ENCODE assay signal across 23 cellular contexts in the genomic region with DNA sequence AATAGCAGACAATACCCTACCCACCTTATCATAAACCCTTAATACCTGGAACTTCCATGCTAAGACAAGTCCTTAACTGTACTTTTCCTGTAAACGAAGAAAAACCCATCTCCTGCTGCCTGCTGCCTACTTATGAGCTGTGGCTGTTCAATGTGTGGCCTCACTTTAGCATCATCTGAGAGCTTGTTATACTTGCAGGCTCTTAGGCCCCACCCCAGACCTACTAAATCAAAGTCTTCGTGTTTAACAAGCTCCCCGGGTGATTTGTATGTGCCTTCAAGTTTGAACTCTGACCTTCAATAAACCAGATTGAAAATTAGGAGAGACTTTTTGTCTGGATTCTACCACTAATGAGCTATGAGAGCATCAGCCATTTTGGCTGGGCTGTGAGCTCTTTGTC.
"Had no signal": no experiment of that assay in that cellular context is flagged by ENCODE, and none has a peak within 500 bp of the region (broad histone marks: within the 10 kb centered on the region; RNA-seq: fewer than 3 reads in every experiment).

No MANE protein-coding gene starts in this region.

- H3K36me3 ChIP-seq: colonic mucosa had no signal

- H3K9me3 ChIP-seq: colonic mucosa, esophagus muscularis mucosa, esophagus squamous epithelium, gastrocnemius medialis, gastroesophageal sphincter, heart left ventricle, heart right ventricle had no signal

- ATAC-seq: effector memory CD8-positive, alpha-beta T cell; esophagus mucosa; foreskin keratinocyte; gastrocnemius medialis; gastroesophageal sphincter; heart left ventricle; heart right ventricle had no signal

- H3K27ac Mint-ChIP-seq: dendritic cell treated with granulocyte-macrophage colony-stimulating factor and Interleukin-4, amounts not matched to agents 40 ng/mL and 50 ng/mL, for 4 days; effector memory CD8-positive, alpha-beta T cell; endodermal cell had no signal

- H3K27me3 Mint-ChIP-seq: dendritic cell treated with granulocyte-macrophage colony-stimulating factor and Interleukin-4, amounts not matched to agents 40 ng/mL and 50 ng/mL, for 4 days; effector memory CD8-positive, alpha-beta T cell had no signal

- DNase-seq: colonic mucosa; cortex of kidney; dermis blood vessel endothelial cell; dorsolateral prefrontal cortex; effector CD4-positive, alpha-beta T cell; effector CD8-positive, alpha-beta T cell; effector memory CD4-positive, alpha-beta T cell; effector memory CD8-positive, alpha-beta T cell; erythroblast; esophagus squamous epithelium; foreskin fibroblast; foreskin keratinocyte; foreskin melanocyte; gastrocnemius medialis; head of caudate nucleus; heart left ventricle; heart right ventricle had no signal

- H3K4me1 ChIP-seq: colonic mucosa, esophagus muscularis mucosa, foreskin keratinocyte, gastrocnemius medialis, gastroesophageal sphincter, heart left ventricle, heart right ventricle had no signal

- H3K9me3 Mint-ChIP-seq: dendritic cell treated with granulocyte-macrophage colony-stimulating factor and Interleukin-4, amounts not matched to agents 40 ng/mL and 50 ng/mL, for 4 days; effector memory CD8-positive, alpha-beta T cell; endodermal cell had no signal

- H3K4me3 ChIP-seq: colonic mucosa, coronary artery, dorsolateral prefrontal cortex, esophagus muscularis mucosa, esophagus squamous epithelium, gastrocnemius medialis, gastroesophageal sphincter, heart left ventricle, heart right ventricle had no signal

- H3K4me3 Mint-ChIP-seq: dendritic cell treated with granulocyte-macrophage colony-stimulating factor and Interleukin-4, amounts not matched to agents 40 ng/mL and 50 ng/mL, for 4 days; effector memory CD8-positive, alpha-beta T cell; endodermal cell had no signal
